ENCODE assay signal across 24 cellular contexts in genomic region chr12:3461391-3461790, GRCh38. TPM values are rescaled to one million over a fixed set of nuclear protein-coding genes. Genes with fewer than 3 reads are reported as not detected.
"Had no signal": no experiment of that assay in that cellular context is flagged by ENCODE, and none has a peak within 500 bp of the region (broad histone marks: within the 10 kb centered on the region; RNA-seq: fewer than 3 reads in every experiment).

No MANE protein-coding gene starts in this region.

- H3K4me1 ChIP-seq: gastrocnemius medialis, lower lobe of right lung, pancreas had no signal

- ATAC-seq: activated CD4-positive, CD25-positive, alpha-beta regulatory T cell treated with anti-CD3 and anti-CD28 coated beads, Interleukin-2, amount 50 U/mL, for 24 hours; activated CD8-positive, alpha-beta T cell treated with anti-CD3 and anti-CD28 coated beads, Interleukin-2, amount 10 ng/mL, durations not matched to agents 7 days and 5 days; activated naive CD8-positive, alpha-beta T cell treated with anti-CD3 and anti-CD28 coated beads, Interleukin-2, amount 50 U/mL, for 24 hours; activated T-cell treated with anti-CD3 and anti-CD28 coated beads, Interleukin-2, amount 50 U/mL, for 4 hours; esophagus mucosa; gastrocnemius medialis; lower lobe of right lung; natural killer cell treated with Interleukin-12 subunit alpha and Interleukin-12 subunit beta and Interleukin-15 and Interleukin-18, amount 100 ng/mL, for 72 hours; pancreas had no signal

- H3K36me3 Mint-ChIP-seq: activated naive CD4-positive, alpha-beta T cell treated with anti-CD3 and anti-CD28 coated beads, Interleukin-2, amount 10 ng/mL, durations not matched to agents 7 days and 5 days; natural killer cell treated with Interleukin-12 subunit alpha and Interleukin-12 subunit beta and Interleukin-15 and Interleukin-18, amount 100 ng/mL, for 72 hours had no signal

- H3K9me3 ChIP-seq: gastrocnemius medialis, lower lobe of right lung, neutrophil, pancreas, thyroid gland had no signal

- H3K4me3 ChIP-seq: coronary artery, gastrocnemius medialis, lower lobe of right lung, pancreas, thyroid gland had no signal

- H3K9me3 Mint-ChIP-seq: activated CD4-positive, alpha-beta T cell treated with anti-CD3 and anti-CD28 coated beads, Interleukin-2, amount 10 ng/mL, durations not matched to agents 7 days and 5 days; activated naive CD4-positive, alpha-beta T cell treated with anti-CD3 and anti-CD28 coated beads, Interleukin-2, amount 10 ng/mL, durations not matched to agents 7 days and 5 days; activated naive CD8-positive, alpha-beta T cell treated with anti-CD3 and anti-CD28 coated beads, Interleukin-2, amount 50 U/mL, for 24 hours; activated T-cell treated with anti-CD3 and anti-CD28 coated beads, Interleukin-2, amount 50 U/mL, for 4 hours; natural killer cell treated with Interleukin-12 subunit alpha and Interleukin-12 subunit beta and Interleukin-15 and Interleukin-18, amount 100 ng/mL, for 72 hours; T-helper 1 cell treated with Interleukin-12 subunit alpha and Interleukin-12 subunit beta and Interleukin-4 antibody, amounts not matched to agents 30 μg/mL and 1 μg/mL, for 36 hours had no signal

- H3K4me3 Mint-ChIP-seq: activated CD4-positive, alpha-beta T cell treated with anti-CD3 and anti-CD28 coated beads, Interleukin-2, amount 10 ng/mL, durations not matched to agents 7 days and 5 days; activated CD8-positive, alpha-beta T cell treated with anti-CD3 and anti-CD28 coated beads, Interleukin-2, amount 10 ng/mL, durations not matched to agents 7 days and 5 days; activated naive CD4-positive, alpha-beta T cell treated with anti-CD3 and anti-CD28 coated beads, Interleukin-2, amount 10 ng/mL, durations not matched to agents 7 days and 5 days; activated naive CD8-positive, alpha-beta T cell treated with anti-CD3 and anti-CD28 coated beads, Interleukin-2, amount 50 U/mL, for 24 hours; activated T-cell treated with anti-CD3 and anti-CD28 coated beads, Interleukin-2, amount 50 U/mL, for 4 hours; natural killer cell treated with Interleukin-12 subunit alpha and Interleukin-12 subunit beta and Interleukin-15 and Interleukin-18, amount 100 ng/mL, for 72 hours; T-helper 1 cell treated with Interleukin-12 subunit alpha and Interleukin-12 subunit beta and Interleukin-4 antibody, amounts not matched to agents 30 μg/mL and 1 μg/mL, for 36 hours had no signal

- H3K27ac Mint-ChIP-seq: activated CD4-positive, alpha-beta T cell treated with anti-CD3 and anti-CD28 coated beads, Interleukin-2, amount 10 ng/mL, durations not matched to agents 7 days and 5 days; activated CD8-positive, alpha-beta T cell treated with anti-CD3 and anti-CD28 coated beads, Interleukin-2, amount 10 ng/mL, durations not matched to agents 7 days and 5 days; activated naive CD4-positive, alpha-beta T cell treated with anti-CD3 and anti-CD28 coated beads, Interleukin-2, amount 10 ng/mL, durations not matched to agents 7 days and 5 days; activated naive CD8-positive, alpha-beta T cell treated with anti-CD3 and anti-CD28 coated beads, Interleukin-2, amount 50 U/mL, for 24 hours; natural killer cell treated with Interleukin-12 subunit alpha and Interleukin-12 subunit beta and Interleukin-15 and Interleukin-18, amount 100 ng/mL, for 72 hours; T-helper 1 cell treated with Interleukin-12 subunit alpha and Interleukin-12 subunit beta and Interleukin-4 antibody, amounts not matched to agents 30 μg/mL and 1 μg/mL, for 36 hours had no signal

- H3K27ac ChIP-seq: brain microvascular endothelial cell, coronary artery, gastrocnemius medialis, lower lobe of right lung, neutrophil, pancreas, thyroid gland had no signal

- H3K4me1 Mint-ChIP-seq: activated CD4-positive, alpha-beta T cell treated with anti-CD3 and anti-CD28 coated beads, Interleukin-2, amount 10 ng/mL, durations not matched to agents 7 days and 5 days; activated naive CD4-positive, alpha-beta T cell treated with anti-CD3 and anti-CD28 coated beads, Interleukin-2, amount 10 ng/mL, durations not matched to agents 7 days and 5 days; activated naive CD8-positive, alpha-beta T cell treated with anti-CD3 and anti-CD28 coated beads, Interleukin-2, amount 50 U/mL, for 24 hours had no signal

- DNase-seq: activated CD4-positive, alpha-beta T cell treated with anti-CD3 and anti-CD28 coated beads, Interleukin-2, amount 10 ng/mL, durations not matched to agents 7 days and 5 days; activated CD8-positive, alpha-beta memory T cell treated with anti-CD3 and anti-CD28 coated beads, Interleukin-2, amount 50 U/mL, for 4 hours; activated CD8-positive, alpha-beta T cell treated with anti-CD3 and anti-CD28 coated beads, Interleukin-2, amount 10 ng/mL, durations not matched to agents 7 days and 5 days; activated effector memory CD4-positive, alpha-beta T cell treated with Interleukin-2 at 50 U/mL for 16 hours; activated naive CD4-positive, alpha-beta T cell treated with anti-CD3 and anti-CD28 coated beads, Interleukin-2, amount 10 ng/mL, durations not matched to agents 7 days and 5 days; activated naive CD8-positive, alpha-beta T cell treated with anti-CD3 and anti-CD28 coated beads, Interleukin-2, amount 50 U/mL, for 24 hours; activated T-cell treated with anti-CD3 and anti-CD28 coated beads, Interleukin-2, amount 50 U/mL, for 4 hours; anterior cingulate cortex; brain microvascular endothelial cell; gastrocnemius medialis; lower lobe of right lung; pancreas; stimulated activated CD4-positive, alpha-beta T cell treated with anti-CD3 and anti-CD28 coated beads, Interleukin-2, amount 100 ng/mL, for 24 hours; stimulated activated naive CD4-positive, alpha-beta T cell treated with Interleukin-2 at 50 U/mL for 16 hours; thyroid gland had no signal

- H3K27me3 ChIP-seq: brain microvascular endothelial cell, pancreas, thyroid gland had no signal

RNA-seq across cellular contexts. Expression of gene PRMT8, which starts 29.6 kb away (rescaled TPM):
- total RNA-seq: activated CD4-positive, alpha-beta T cell treated with anti-CD3 and anti-CD28 coated beads, Interleukin-2, amount 10 ng/mL, durations not matched to agents 7 days and 5 days; activated CD8-positive, alpha-beta T cell treated with anti-CD3 and anti-CD28 coated beads, Interleukin-2, amount 10 ng/mL, durations not matched to agents 7 days and 5 days; activated T-cell treated with anti-CD3 and anti-CD28 coated beads, Interleukin-2, amount 50 U/mL, for 4 hours; esophagus mucosa; gastrocnemius medialis; natural killer cell treated with Interleukin-12 subunit alpha and Interleukin-12 subunit beta and Interleukin-15 and Interleukin-18, amount 100 ng/mL, for 72 hours; renal cortical epithelial cell; subcutaneous adipose tissue; ureter had no signal
